In the genomic region with DNA sequence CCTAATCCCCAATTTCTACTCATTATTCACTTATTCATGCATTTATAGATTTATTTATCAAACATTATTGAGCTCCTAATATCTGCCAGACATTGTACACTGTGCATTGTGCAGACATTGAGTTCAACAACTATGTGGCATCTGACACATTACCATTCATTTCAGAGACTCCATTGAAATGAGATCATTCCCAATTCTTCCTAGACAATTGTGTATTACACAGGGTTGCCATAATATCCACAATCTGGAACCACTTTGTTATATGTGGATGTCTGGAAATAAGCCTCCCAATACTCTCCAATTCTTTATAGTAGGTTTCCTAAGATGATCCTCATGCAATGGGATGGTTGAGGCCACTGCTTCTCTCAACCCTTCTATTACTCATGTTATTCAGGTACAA, we compare ENCODE assay signal across 28 cellular contexts.
"Had no signal": no experiment of that assay in that cellular context is flagged by ENCODE, and none has a peak within 500 bp of the region (broad histone marks: within the 10 kb centered on the region; RNA-seq: fewer than 3 reads in every experiment).

No MANE protein-coding gene starts in this region.

- H3K36me3 Mint-ChIP-seq: activated CD4-positive, alpha-beta memory T cell treated with anti-CD3 and anti-CD28 coated beads for 36 hours; activated CD8-positive, alpha-beta memory T cell treated with anti-CD3 and anti-CD28 coated beads, Interleukin-2, amount 10 ng/mL, durations not matched to agents 7 days and 5 days; activated naive CD4-positive, alpha-beta T cell treated with anti-CD3 and anti-CD28 coated beads, Interleukin-2, amount 50 U/mL, for 24 hours; activated naive CD8-positive, alpha-beta T cell treated with anti-CD3 and anti-CD28 coated beads for 36 hours had no signal

- H3K4me1 Mint-ChIP-seq: activated CD4-positive, alpha-beta T cell treated with anti-CD3 and anti-CD28 coated beads for 36 hours; activated CD4-positive, alpha-beta T cell treated with anti-CD3 and anti-CD28 coated beads, Interleukin-2, amount 10 ng/mL, durations not matched to agents 24 days and 14 days; activated CD8-positive, alpha-beta memory T cell treated with anti-CD3 and anti-CD28 coated beads, Interleukin-2, amount 10 ng/mL, durations not matched to agents 7 days and 5 days; activated naive CD4-positive, alpha-beta T cell treated with anti-CD3 and anti-CD28 coated beads, Interleukin-2, amount 50 U/mL, for 24 hours; activated naive CD8-positive, alpha-beta T cell treated with anti-CD3 and anti-CD28 coated beads for 36 hours; activated naive CD8-positive, alpha-beta T cell treated with anti-CD3 and anti-CD28 coated beads, Interleukin-2, amount 50 U/mL, for 24 hours; central memory CD8-positive, alpha-beta T cell had no signal

- H3K27ac Mint-ChIP-seq: activated CD4-positive, alpha-beta memory T cell treated with anti-CD3 and anti-CD28 coated beads for 36 hours; activated CD4-positive, alpha-beta T cell treated with anti-CD3 and anti-CD28 coated beads for 36 hours; activated CD4-positive, alpha-beta T cell treated with anti-CD3 and anti-CD28 coated beads, Interleukin-2, amount 10 ng/mL, durations not matched to agents 24 days and 14 days; activated CD8-positive, alpha-beta memory T cell treated with anti-CD3 and anti-CD28 coated beads, Interleukin-2, amount 10 ng/mL, durations not matched to agents 7 days and 5 days; activated CD8-positive, alpha-beta T cell treated with anti-CD3 and anti-CD28 coated beads, Interleukin-2, amount 10 ng/mL, durations not matched to agents 7 days and 5 days; activated naive CD4-positive, alpha-beta T cell treated with anti-CD3 and anti-CD28 coated beads for 36 hours; activated naive CD4-positive, alpha-beta T cell treated with anti-CD3 and anti-CD28 coated beads, Interleukin-2, amount 50 U/mL, for 24 hours; activated naive CD8-positive, alpha-beta T cell treated with anti-CD3 and anti-CD28 coated beads for 36 hours; activated naive CD8-positive, alpha-beta T cell treated with anti-CD3 and anti-CD28 coated beads, Interleukin-2, amount 50 U/mL, for 24 hours; activated T-helper 1 cell treated with anti-CD3 and anti-CD28 coated beads, Interleukin-12 subunit alpha, Interleukin-12 subunit beta, Interleukin-2, Interleukin-4 antibody, amounts not matched to agents 30 ng/mL and 10 ng/mL and 1 ng/mL, durations not matched to agents 14 hours and 24 hours and 36 hours; activated T-helper 2 cell treated with anti-CD3 and anti-CD28 coated beads, Interferon-gamma antibody, Interleukin-2, Interleukin-4, amounts not matched to agents 10 μg/mL and 5 μg/mL and 100 μg/mL, durations not matched to agents 14 hours and 24 hours and 36 hours; dendritic cell treated with granulocyte-macrophage colony-stimulating factor and Interleukin-4, amounts not matched to agents 40 ng/mL and 50 ng/mL, for 4 days had no signal

- H3K36me3 ChIP-seq: ascending aorta, brain microvascular endothelial cell, gastrocnemius medialis had no signal

- H3K9me3 Mint-ChIP-seq: activated CD4-positive, alpha-beta memory T cell treated with anti-CD3 and anti-CD28 coated beads for 36 hours; activated CD4-positive, alpha-beta T cell treated with anti-CD3 and anti-CD28 coated beads, Interleukin-2, amount 10 ng/mL, durations not matched to agents 24 days and 14 days; activated naive CD4-positive, alpha-beta T cell treated with anti-CD3 and anti-CD28 coated beads for 36 hours; activated naive CD4-positive, alpha-beta T cell treated with anti-CD3 and anti-CD28 coated beads, Interleukin-2, amount 50 U/mL, for 24 hours; activated naive CD8-positive, alpha-beta T cell treated with anti-CD3 and anti-CD28 coated beads for 36 hours; activated naive CD8-positive, alpha-beta T cell treated with anti-CD3 and anti-CD28 coated beads, Interleukin-2, amount 50 U/mL, for 24 hours; activated T-helper 1 cell treated with anti-CD3 and anti-CD28 coated beads, Interleukin-12 subunit alpha, Interleukin-12 subunit beta, Interleukin-2, Interleukin-4 antibody, amounts not matched to agents 30 ng/mL and 10 ng/mL and 1 ng/mL, durations not matched to agents 14 hours and 24 hours and 36 hours; activated T-helper 2 cell treated with anti-CD3 and anti-CD28 coated beads, Interferon-gamma antibody, Interleukin-2, Interleukin-4, amounts not matched to agents 10 μg/mL and 5 μg/mL and 100 μg/mL, durations not matched to agents 14 hours and 24 hours and 36 hours; central memory CD8-positive, alpha-beta T cell; dendritic cell treated with granulocyte-macrophage colony-stimulating factor and Interleukin-4, amounts not matched to agents 40 ng/mL and 50 ng/mL, for 4 days had no signal

- H3K4me1 ChIP-seq: gastrocnemius medialis had no signal

- H3K27me3 ChIP-seq: ascending aorta, brain microvascular endothelial cell, dorsolateral prefrontal cortex, foreskin keratinocyte, gastrocnemius medialis had no signal

- H3K27me3 Mint-ChIP-seq: activated CD4-positive, alpha-beta T cell treated with anti-CD3 and anti-CD28 coated beads, Interleukin-2, amount 10 ng/mL, durations not matched to agents 24 days and 14 days; dendritic cell treated with granulocyte-macrophage colony-stimulating factor and Interleukin-4, amounts not matched to agents 40 ng/mL and 50 ng/mL, for 4 days had no signal

- ATAC-seq: activated CD4-positive, alpha-beta T cell treated with anti-CD3 and anti-CD28 coated beads for 36 hours; activated CD8-positive, alpha-beta memory T cell treated with anti-CD3 and anti-CD28 coated beads, Interleukin-2, amount 10 ng/mL, durations not matched to agents 7 days and 5 days; activated CD8-positive, alpha-beta T cell treated with anti-CD3 and anti-CD28 coated beads, Interleukin-2, amount 10 ng/mL, durations not matched to agents 7 days and 5 days; activated naive CD8-positive, alpha-beta T cell treated with anti-CD3 and anti-CD28 coated beads, Interleukin-2, amount 50 U/mL, for 24 hours; esophagus mucosa; foreskin keratinocyte; gastrocnemius medialis had no signal

- H3K27ac ChIP-seq: ascending aorta, brain microvascular endothelial cell, coronary artery, dorsolateral prefrontal cortex, epithelial cell of prostate, foreskin keratinocyte, gastrocnemius medialis had no signal

- DNase-seq: activated CD4-positive, alpha-beta memory T cell treated with anti-CD3 and anti-CD28 coated beads for 36 hours; activated CD4-positive, alpha-beta T cell treated with anti-CD3 and anti-CD28 coated beads for 36 hours; activated CD4-positive, alpha-beta T cell treated with anti-CD3 and anti-CD28 coated beads, Interleukin-2, amount 10 ng/mL, durations not matched to agents 24 days and 14 days; activated CD4-positive, CD25-positive, alpha-beta regulatory T cell; activated CD4-positive, CD25-positive, alpha-beta regulatory T cell treated with anti-CD3 and anti-CD28 coated beads, Interleukin-2, amount 50 U/mL, for 72 hours; activated CD8-positive, alpha-beta memory T cell treated with anti-CD3 and anti-CD28 coated beads, Interleukin-2, amount 10 ng/mL, durations not matched to agents 7 days and 5 days; activated CD8-positive, alpha-beta memory T cell treated with anti-CD3 and anti-CD28 coated beads, Interleukin-2, amount 50 U/mL, for 4 hours; activated CD8-positive, alpha-beta T cell treated with anti-CD3 and anti-CD28 coated beads, Interleukin-2, amount 10 ng/mL, durations not matched to agents 7 days and 5 days; activated effector memory CD4-positive, alpha-beta T cell treated with anti-CD3 and anti-CD28 coated beads, Interleukin-2, amount 50 U/mL, for 16 hours; activated naive CD4-positive, alpha-beta T cell treated with anti-CD3 and anti-CD28 coated beads for 36 hours; activated naive CD8-positive, alpha-beta T cell treated with anti-CD3 and anti-CD28 coated beads for 36 hours; activated naive CD8-positive, alpha-beta T cell treated with anti-CD3 and anti-CD28 coated beads, Interleukin-2, amount 50 U/mL, for 24 hours; activated T-cell treated with anti-CD3 and anti-CD28 coated beads, Interleukin-2, amount 50 U/mL, for 1 hour; activated T-cell treated with anti-CD3 and anti-CD28 coated beads, Interleukin-2, amount 50 U/mL, for 48 hours; brain microvascular endothelial cell; dorsolateral prefrontal cortex; foreskin keratinocyte; gastrocnemius medialis; T-helper 2 cell had no signal

- H3K9me3 ChIP-seq: ascending aorta, gastrocnemius medialis had no signal

- H3K4me3 ChIP-seq: ascending aorta, coronary artery, dorsolateral prefrontal cortex, gastrocnemius medialis had no signal

- H3K4me3 Mint-ChIP-seq: activated CD4-positive, alpha-beta memory T cell treated with anti-CD3 and anti-CD28 coated beads for 36 hours; activated CD4-positive, alpha-beta T cell treated with anti-CD3 and anti-CD28 coated beads for 36 hours; activated CD4-positive, alpha-beta T cell treated with anti-CD3 and anti-CD28 coated beads, Interleukin-2, amount 10 ng/mL, durations not matched to agents 24 days and 14 days; activated CD8-positive, alpha-beta memory T cell treated with anti-CD3 and anti-CD28 coated beads, Interleukin-2, amount 10 ng/mL, durations not matched to agents 7 days and 5 days; activated CD8-positive, alpha-beta T cell treated with anti-CD3 and anti-CD28 coated beads, Interleukin-2, amount 10 ng/mL, durations not matched to agents 7 days and 5 days; activated naive CD4-positive, alpha-beta T cell treated with anti-CD3 and anti-CD28 coated beads for 36 hours; activated naive CD4-positive, alpha-beta T cell treated with anti-CD3 and anti-CD28 coated beads, Interleukin-2, amount 50 U/mL, for 24 hours; activated naive CD8-positive, alpha-beta T cell treated with anti-CD3 and anti-CD28 coated beads for 36 hours; activated naive CD8-positive, alpha-beta T cell treated with anti-CD3 and anti-CD28 coated beads, Interleukin-2, amount 50 U/mL, for 24 hours; activated T-helper 1 cell treated with anti-CD3 and anti-CD28 coated beads, Interleukin-12 subunit alpha, Interleukin-12 subunit beta, Interleukin-2, Interleukin-4 antibody, amounts not matched to agents 30 ng/mL and 10 ng/mL and 1 ng/mL, durations not matched to agents 14 hours and 24 hours and 36 hours; central memory CD8-positive, alpha-beta T cell; dendritic cell treated with granulocyte-macrophage colony-stimulating factor and Interleukin-4, amounts not matched to agents 40 ng/mL and 50 ng/mL, for 4 days had no signal
